Comparison of ENCODE assay signal across 20 cellular contexts in the genomic region with DNA sequence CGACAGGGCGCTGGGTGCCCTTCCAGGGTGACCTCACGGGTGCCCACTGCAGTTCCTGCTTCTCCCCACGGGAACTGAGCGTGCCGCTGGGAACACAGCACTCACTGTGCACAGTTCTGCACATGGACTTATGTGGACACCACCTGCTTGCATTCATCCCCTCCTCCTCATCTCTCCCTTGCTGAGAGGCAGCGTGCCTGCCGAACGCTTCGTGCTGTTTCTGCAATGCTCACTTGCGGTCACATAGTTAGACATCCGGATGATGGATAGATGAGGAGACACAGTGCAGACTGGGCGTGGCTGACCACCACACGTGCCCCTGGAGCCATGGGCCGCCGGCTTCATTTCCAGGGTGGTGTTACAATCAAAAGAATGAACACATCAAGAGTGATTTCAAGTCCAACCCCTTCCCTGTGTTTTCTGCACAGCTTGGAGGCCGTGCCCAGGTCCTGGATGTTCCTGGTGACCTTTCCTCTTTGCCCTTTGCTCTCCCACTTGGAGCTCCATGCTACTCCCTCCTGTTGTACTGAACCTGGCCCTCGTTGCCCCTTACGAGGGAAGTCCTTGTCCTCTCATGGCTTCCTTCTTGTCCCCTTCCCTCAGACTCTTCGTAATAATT.
DNase-seq lines count a peak whose midpoint lies in the region; ATAC-seq and TF ChIP-seq lines count a peak whose summit lies in the region.
"Had no signal": no experiment of that assay in that cellular context is flagged by ENCODE, and none has a peak within 500 bp of the region (broad histone marks: within the 10 kb centered on the region; RNA-seq: fewer than 3 reads in every experiment).

No MANE protein-coding gene starts in this region.

- H3K27me3 ChIP-seq in heart right ventricle: peaks cover 0 to 9% (median 0%) of the 10 kb centered on the region in 7 donors
- H3K27me3 ChIP-seq: thyroid gland had no signal

- ATAC-seq in Right ventricle myocardium superior (ENCODE audit: poor library complexity) (no peak), heart right ventricle (no peak)
- ATAC-seq: activated CD4-positive, CD25-positive, alpha-beta regulatory T cell treated with anti-CD3 and anti-CD28 coated beads, Interleukin-2, amount 50 U/mL, for 24 hours; CD8-positive, alpha-beta T cell; stimulated activated memory B cell treated with anti-CD40 and anti-IgM and Interleukin-4, amounts not matched to agents 10 μg/mL and 1 μg/mL and 100 μg/mL, for 72 hours had no signal

- no peak overlapping the region for H3K4me3 ChIP-seq in heart right ventricle
- H3K4me3 ChIP-seq: SK-N-MC, thyroid gland had no signal

- TF ChIP-seq CTCF in heart right ventricle (IDR thresholded peaks at IDR 0.05): no peak

- peaks cover 0 to 11% (median 3%) of the 10 kb centered on the region in 9 donors for H3K4me1 ChIP-seq in heart right ventricle
- H3K4me1 ChIP-seq: thyroid gland had no signal

- H3K36me3 ChIP-seq in heart right ventricle: no peaks in the 10 kb centered on the region
- H3K36me3 ChIP-seq: thyroid gland had no signal

- WGBS in heart right ventricle, 2 donors: 89 to 92% methylated on average over 20 of the region's 20 CpGs

- intact Hi-C loops in Right ventricle myocardium superior (cut with DNase I): no loop called here
- intact Hi-C loops in heart right ventricle (cut with DNase I): loop anchor here in 1 of 10 donors (10.0 kb wide), 1 partner anchor 50 kb away; no protein-coding TSS in a partner anchor

- DNase-seq in Right ventricle myocardium superior: peak; percentile 33
- DNase-seq in heart right ventricle: no peak
- peak; percentile 50 for DNase-seq in NOMO-1 treated with dmso at 0.1 percent for 144 hours (lab: John Stamatoyannopoulos, UW; ENCODE audit: unreplicated experiment)
- DNase-seq in left kidney (ENCODE audit: low read depth, low spot score): peak; percentile 45
- peak; percentile 34 for DNase-seq in ureter (ENCODE audit: low spot score)
- no peak for DNase-seq in NCI-H146 (lab: John Stamatoyannopoulos, UW)
- no peak for DNase-seq in GM19240 (ENCODE audit: insufficient read length, low spot score)
- no peak for DNase-seq in activated CD4-positive, alpha-beta T cell treated with anti-CD3 and anti-CD28 coated beads, Interleukin-2, amount 50 U/mL, for 48 hours
- DNase-seq: activated naive CD4-positive, alpha-beta T cell treated with anti-CD3 and anti-CD28 coated beads for 36 hours; CD8-positive, alpha-beta T cell; cortex of kidney; EL; hippocampal formation; IMR-90; NCI-H524 treated with DMSO at 0.1 percent for 48 hours; T-helper 9 cell; thyroid gland had no signal

- no peaks in the 10 kb centered on the region for H3K9me3 ChIP-seq in heart right ventricle
- H3K9me3 ChIP-seq: thyroid gland had no signal

- no peak overlapping the region for H3K27ac ChIP-seq in heart right ventricle
- H3K27ac ChIP-seq: SK-N-MC, thyroid gland had no signal

Comparison
In these comparisons a context has a peak if more than half of its experiments do, and no peak if none do; other contexts are left out.
1. DNase-seq: peak in Right ventricle myocardium superior (single experiment), NOMO-1 treated with dmso at 0.1 percent for 144 hours (single experiment), left kidney (single experiment) and ureter (single experiment); none in heart right ventricle (0 of 2), NCI-H146 (single experiment), GM19240 (single experiment) and activated CD4-positive, alpha-beta T cell treated with anti-CD3 and anti-CD28 coated beads, Interleukin-2, amount 50 U/mL, for 48 hours (0 of 2).